In genomic region chr4:137370699-137371098, GRCh38 we compare ENCODE assay signal across 31 cellular contexts.
A peak's percentile ranks its signal among the peaks of the same experiment; 100 is the strongest.
DNase-seq lines count a peak whose midpoint lies in the region; ATAC-seq, FAIRE-seq and TF ChIP-seq lines count a peak whose summit lies in the region.
"Had no signal": no experiment of that assay in that cellular context is flagged by ENCODE, and none has a peak within 500 bp of the region (broad histone marks: within the 10 kb centered on the region; RNA-seq: fewer than 3 reads in every experiment).

No MANE protein-coding gene starts in this region.

- 47 to 73% (median 64%) methylated on average over 2 of the region's 2 CpGs for WGBS in small intestine, 3 donors

- H3K9ac ChIP-seq in skeletal muscle satellite cell (ENCODE audit: low read depth, low read length): no peak overlapping the region
- H3K9ac ChIP-seq: KMS-11, parathyroid adenoma had no signal

- H3K4me3 ChIP-seq in left lung: no peak overlapping the region
- no peak overlapping the region for H3K4me3 ChIP-seq in skeletal muscle satellite cell (ENCODE audit: low read length)
- H3K4me3 ChIP-seq in small intestine (ENCODE audit: low read depth in 1 of 2, low read length in 2 of 2): no peak overlapping the region
- H3K4me3 ChIP-seq: esophagus squamous epithelium, testis had no signal

- H3K4me3 Mint-ChIP-seq in activated T-cell treated with anti-CD3 and anti-CD28 coated beads, Interleukin-2, amount 50 U/mL, for 24 hours: no peak overlapping the region
- H3K4me3 Mint-ChIP-seq: activated CD8-positive, alpha-beta T cell treated with anti-CD3 and anti-CD28 coated beads for 36 hours; activated naive CD8-positive, alpha-beta T cell; CD14-positive monocyte; dendritic cell treated with granulocyte-macrophage colony-stimulating factor and Interleukin-4, amounts not matched to agents 40 ng/mL and 50 ng/mL, for 4 days; endodermal cell; natural killer cell treated with Interleukin-12 subunit alpha and Interleukin-12 subunit beta and Interleukin-15 and Interleukin-18, amount 100 ng/mL, for 72 hours; stimulated activated memory B cell treated with anti-CD40 and anti-IgM and Interleukin-4, amounts not matched to agents 10 μg/mL and 1 μg/mL and 100 μg/mL, for 72 hours had no signal

- peak; percentile 65 for ATAC-seq in left lung
- ATAC-seq: activated CD8-positive, alpha-beta T cell treated with anti-CD3 and anti-CD28 coated beads for 36 hours; natural killer cell treated with Interleukin-12 subunit alpha and Interleukin-12 subunit beta and Interleukin-15 and Interleukin-18, amount 100 ng/mL, for 72 hours; stimulated activated memory B cell treated with anti-CD40 and anti-IgM and Interleukin-4, amounts not matched to agents 10 μg/mL and 1 μg/mL and 100 μg/mL, for 72 hours had no signal

- intact Hi-C loops in left lung (cut with DNase I): no loop called here

- H3K9me3 ChIP-seq in left lung (no peaks in the 10 kb centered on the region), skeletal muscle satellite cell (replicated peaks; ENCODE audit: low read length) (no peaks in the 10 kb centered on the region), small intestine (ENCODE audit: control insufficient read depth, low read depth) (no peaks in the 10 kb centered on the region)
- H3K9me3 ChIP-seq: esophagus squamous epithelium, testis had no signal

- H3K36me3 Mint-ChIP-seq in activated T-cell treated with anti-CD3 and anti-CD28 coated beads, Interleukin-2, amount 50 U/mL, for 24 hours (ENCODE audit: low read depth): no peaks in the 10 kb centered on the region
- H3K36me3 Mint-ChIP-seq: activated naive CD8-positive, alpha-beta T cell; CD14-positive monocyte; stimulated activated memory B cell treated with anti-CD40 and anti-IgM and Interleukin-4, amounts not matched to agents 10 μg/mL and 1 μg/mL and 100 μg/mL, for 72 hours had no signal

- no peak overlapping the region for H3K27ac Mint-ChIP-seq in activated T-cell treated with anti-CD3 and anti-CD28 coated beads, Interleukin-2, amount 50 U/mL, for 24 hours
- H3K27ac Mint-ChIP-seq: activated CD8-positive, alpha-beta T cell treated with anti-CD3 and anti-CD28 coated beads for 36 hours; activated naive CD8-positive, alpha-beta T cell; CD14-positive monocyte; dendritic cell treated with granulocyte-macrophage colony-stimulating factor and Interleukin-4, amounts not matched to agents 40 ng/mL and 50 ng/mL, for 4 days; endodermal cell; natural killer cell treated with Interleukin-12 subunit alpha and Interleukin-12 subunit beta and Interleukin-15 and Interleukin-18, amount 100 ng/mL, for 72 hours; stimulated activated memory B cell treated with anti-CD40 and anti-IgM and Interleukin-4, amounts not matched to agents 10 μg/mL and 1 μg/mL and 100 μg/mL, for 72 hours had no signal

- H3K27me3 Mint-ChIP-seq in activated T-cell treated with anti-CD3 and anti-CD28 coated beads, Interleukin-2, amount 50 U/mL, for 24 hours: no peaks in the 10 kb centered on the region
- H3K27me3 Mint-ChIP-seq: activated CD8-positive, alpha-beta T cell treated with anti-CD3 and anti-CD28 coated beads for 36 hours; activated naive CD8-positive, alpha-beta T cell; dendritic cell treated with granulocyte-macrophage colony-stimulating factor and Interleukin-4, amounts not matched to agents 40 ng/mL and 50 ng/mL, for 4 days; natural killer cell treated with Interleukin-12 subunit alpha and Interleukin-12 subunit beta and Interleukin-15 and Interleukin-18, amount 100 ng/mL, for 72 hours; stimulated activated memory B cell treated with anti-CD40 and anti-IgM and Interleukin-4, amounts not matched to agents 10 μg/mL and 1 μg/mL and 100 μg/mL, for 72 hours had no signal

- H3K27ac ChIP-seq in left lung (no peak overlapping the region), small intestine (ENCODE audit: low read depth in 1 of 2, low read length in 1 of 2) (no peak overlapping the region)
- H3K27ac ChIP-seq: KMS-11, parathyroid adenoma, testis had no signal

- in situ Hi-C loops in SK-MEL-5 (cut with HindIII; ENCODE audit: low pct_unique_long_range_greater_than_20kb, low sequenced_read_pairs): no loop called here

- no peaks in the 10 kb centered on the region for H3K4me1 Mint-ChIP-seq in activated T-cell treated with anti-CD3 and anti-CD28 coated beads, Interleukin-2, amount 50 U/mL, for 24 hours (ENCODE audit: low read depth)
- H3K4me1 Mint-ChIP-seq: CD14-positive monocyte; endodermal cell; stimulated activated memory B cell treated with anti-CD40 and anti-IgM and Interleukin-4, amounts not matched to agents 10 μg/mL and 1 μg/mL and 100 μg/mL, for 72 hours had no signal

- FAIRE-seq in small intestine (lab: Jason Lieb, UNC): no peak
- FAIRE-seq: urothelium cell line had no signal

- TF ChIP-seq CTCF in left lung (IDR thresholded peaks at IDR 0.05): no peak

- H3K9me3 Mint-ChIP-seq in activated T-cell treated with anti-CD3 and anti-CD28 coated beads, Interleukin-2, amount 50 U/mL, for 24 hours: peaks cover 13% of the 10 kb centered on the region
- H3K9me3 Mint-ChIP-seq: activated CD8-positive, alpha-beta T cell treated with anti-CD3 and anti-CD28 coated beads for 36 hours; dendritic cell treated with granulocyte-macrophage colony-stimulating factor and Interleukin-4, amounts not matched to agents 40 ng/mL and 50 ng/mL, for 4 days; endodermal cell; stimulated activated memory B cell treated with anti-CD40 and anti-IgM and Interleukin-4, amounts not matched to agents 10 μg/mL and 1 μg/mL and 100 μg/mL, for 72 hours had no signal

- H3K4me2 ChIP-seq in skeletal muscle satellite cell (ENCODE audit: low read length): peak overlapping the region; percentile 6
- H3K4me2 ChIP-seq: KMS-11 had no signal

- no peaks in the 10 kb centered on the region for H3K27me3 ChIP-seq in left lung
- no peaks in the 10 kb centered on the region for H3K27me3 ChIP-seq in skeletal muscle satellite cell (ENCODE audit: control insufficient read depth, insufficient read depth, low read length)
- no peaks in the 10 kb centered on the region for H3K27me3 ChIP-seq in small intestine (ENCODE audit: control insufficient read depth in 2 of 2, insufficient read depth in 2 of 2, low read length in 2 of 2)
- H3K27me3 ChIP-seq: esophagus squamous epithelium, testis had no signal

- H3K4me1 ChIP-seq in left lung (no peaks in the 10 kb centered on the region), skeletal muscle satellite cell (ENCODE audit: control insufficient read depth, insufficient read depth, low read length) (peaks cover 64% of the 10 kb centered on the region), small intestine (ENCODE audit: control insufficient read depth in 2 of 2, insufficient read depth in 1 of 2, low read depth in 1 of 2, low read length in 1 of 2) (no peaks in the 10 kb centered on the region)
- H3K4me1 ChIP-seq: parathyroid adenoma had no signal

- DNase-seq in NCI-H2029 (lab: John Stamatoyannopoulos, UW): peak; percentile 15
- peak; percentile 32 for DNase-seq in SK-MEL-5 (ENCODE audit: low read depth, low spot score)
- no peak for DNase-seq in left lung
- DNase-seq in kidney tubule cell (ENCODE audit: low spot score): no peak
- DNase-seq in small intestine: no peak
- DNase-seq in activated T-cell treated with anti-CD3 and anti-CD28 coated beads, Interleukin-2, amount 50 U/mL, for 24 hours: no peak
- DNase-seq in AG08395 (ENCODE audit: low spot score): no peak
- DNase-seq: activated CD4-positive, alpha-beta T cell treated with anti-CD3 and anti-CD28 coated beads for 1 hour; activated CD8-positive, alpha-beta T cell treated with anti-CD3 and anti-CD28 coated beads for 36 hours; activated effector memory CD4-positive, alpha-beta T cell treated with Interleukin-2 at 50 U/mL for 16 hours; activated T-cell treated with anti-CD3 and anti-CD28 coated beads for 4 hours; aorta; central memory CD4-positive, alpha-beta T cell; endodermal cell; esophagus squamous epithelium; NCI-H1436; NCI-H2171; NCI-H524 treated with DMSO at 0.1 percent for 48 hours; SIG-M5; stimulated activated CD4-positive, alpha-beta T cell treated with anti-CD3 and anti-CD28 coated beads, Interleukin-12 subunit alpha, Interleukin-12 subunit beta, amount 100 ng/mL, for 4 hours; stimulated activated CD4-positive, alpha-beta T cell treated with anti-CD3 and anti-CD28 coated beads, Interleukin-4, amount 100 ng/mL, for 4 hours; testis had no signal

- H3K36me3 ChIP-seq in left lung: no peaks in the 10 kb centered on the region
- no peaks in the 10 kb centered on the region for H3K36me3 ChIP-seq in skeletal muscle satellite cell (ENCODE audit: insufficient read depth, low read length)
- H3K36me3 ChIP-seq in small intestine (ENCODE audit: control insufficient read depth in 2 of 2, insufficient read depth in 2 of 2, low read length in 2 of 2): no peaks in the 10 kb centered on the region
- H3K36me3 ChIP-seq: esophagus squamous epithelium had no signal

Comparison
In these comparisons a context has a peak if more than half of its experiments do, and no peak if none do; other contexts are left out.
1. DNase-seq: peak in NCI-H2029 (single experiment) and SK-MEL-5 (single experiment); none in left lung (0 of 2), kidney tubule cell (single experiment), small intestine (single experiment), activated T-cell treated with anti-CD3 and anti-CD28 coated beads, Interleukin-2, amount 50 U/mL, for 24 hours (single experiment) and AG08395 (single experiment).